ENCODE assay signal across 18 cellular contexts in genomic region chr2:211836409-211836808, GRCh38.
DNase-seq lines count a peak whose midpoint lies in the region; ATAC-seq and TF ChIP-seq lines count a peak whose summit lies in the region.
"Had no signal": no experiment of that assay in that cellular context is flagged by ENCODE, and none has a peak within 500 bp of the region (broad histone marks: within the 10 kb centered on the region; RNA-seq: fewer than 3 reads in every experiment).

No MANE protein-coding gene starts in this region.

- in situ Hi-C loops in GM13977 (cut with MboI; ENCODE audit: low pct_unique_long_range_greater_than_20kb, low sequenced_read_pairs, unreplicated experiment) = no loop called here

- H3K4me1 Mint-ChIP-seq in natural killer cell treated with Interleukin-12 subunit alpha and Interleukin-12 subunit beta and Interleukin-15 and Interleukin-18, amount 100 ng/mL, for 72 hours (ENCODE audit: low read depth in 2 of 2) = no peaks in the 10 kb centered on the region
- H3K4me1 Mint-ChIP-seq: activated CD4-positive, alpha-beta memory T cell treated with anti-CD3 and anti-CD28 coated beads, Interleukin-2, amount 10 ng/mL, durations not matched to agents 7 days and 5 days; nephron had no signal

- no peak overlapping the region for H3K4me3 Mint-ChIP-seq in natural killer cell treated with Interleukin-12 subunit alpha and Interleukin-12 subunit beta and Interleukin-15 and Interleukin-18, amount 100 ng/mL, for 72 hours
- H3K4me3 Mint-ChIP-seq: activated CD4-positive, alpha-beta memory T cell treated with anti-CD3 and anti-CD28 coated beads, Interleukin-2, amount 10 ng/mL, durations not matched to agents 7 days and 5 days; activated naive CD8-positive, alpha-beta T cell; nephron had no signal

- ATAC-seq in GM18868 (IDR thresholded peaks at IDR 0.05; ENCODE audit: unreplicated experiment) (peak; percentile 39), omental fat pad (ENCODE audit: low FRiP score) (no peak), GM19351 (IDR thresholded peaks at IDR 0.05; ENCODE audit: unreplicated experiment) (no peak)
- no peak for ATAC-seq in natural killer cell treated with Interleukin-12 subunit alpha and Interleukin-12 subunit beta and Interleukin-15 and Interleukin-18, amount 100 ng/mL, for 72 hours
- ATAC-seq: Right ventricle myocardium inferior had no signal

- no peaks in the 10 kb centered on the region for H3K27me3 Mint-ChIP-seq in natural killer cell treated with Interleukin-12 subunit alpha and Interleukin-12 subunit beta and Interleukin-15 and Interleukin-18, amount 100 ng/mL, for 72 hours
- H3K27me3 Mint-ChIP-seq: activated CD4-positive, alpha-beta memory T cell treated with anti-CD3 and anti-CD28 coated beads, Interleukin-2, amount 10 ng/mL, durations not matched to agents 7 days and 5 days; activated naive CD8-positive, alpha-beta T cell had no signal

- no peak overlapping the region for H3K27ac Mint-ChIP-seq in natural killer cell treated with Interleukin-12 subunit alpha and Interleukin-12 subunit beta and Interleukin-15 and Interleukin-18, amount 100 ng/mL, for 72 hours
- H3K27ac Mint-ChIP-seq: activated CD4-positive, alpha-beta memory T cell treated with anti-CD3 and anti-CD28 coated beads, Interleukin-2, amount 10 ng/mL, durations not matched to agents 7 days and 5 days; activated naive CD8-positive, alpha-beta T cell; nephron had no signal

- no peaks in the 10 kb centered on the region for H3K36me3 Mint-ChIP-seq in natural killer cell treated with Interleukin-12 subunit alpha and Interleukin-12 subunit beta and Interleukin-15 and Interleukin-18, amount 100 ng/mL, for 72 hours
- H3K36me3 Mint-ChIP-seq: activated naive CD8-positive, alpha-beta T cell had no signal

- TF ChIP-seq CTCF in omental fat pad (IDR thresholded peaks at IDR 0.05) = no peak
- TF ChIP-seq CTCF in GM13977 (IDR thresholded peaks at IDR 0.05; ENCODE audit: extremely low read depth, insufficient read depth, missing control alignments) = no peak

- peaks cover 6% of the 10 kb centered on the region for H3K9me3 Mint-ChIP-seq in natural killer cell treated with Interleukin-12 subunit alpha and Interleukin-12 subunit beta and Interleukin-15 and Interleukin-18, amount 100 ng/mL, for 72 hours
- H3K9me3 Mint-ChIP-seq: nephron had no signal

- DNase-seq in NCI-H1417 treated with DMSO at 0.1 percent for 48 hours (lab: John Stamatoyannopoulos, UW) (peak; percentile 39), NCI-H510A treated with DMSO at 0.1 percent for 48 hours (lab: John Stamatoyannopoulos, UW) (peak; percentile 92), kidney tubule cell (ENCODE audit: low spot score) (peak; percentile 28), omental fat pad (ENCODE audit: low spot score) (no peak), GM13977 (ENCODE audit: low spot score) (no peak)
- no peak for DNase-seq in natural killer cell treated with Interleukin-12 subunit alpha and Interleukin-12 subunit beta and Interleukin-15 and Interleukin-18, amount 100 ng/mL, for 72 hours (ENCODE audit: low spot score)
- DNase-seq: activated CD4-positive, alpha-beta memory T cell treated with anti-CD3 and anti-CD28 coated beads, Interleukin-2, amount 10 ng/mL, durations not matched to agents 7 days and 5 days; activated T-cell treated with anti-CD3 and anti-CD28 coated beads, Interleukin-2, amount 50 U/mL, for 48 hours; Karpas-422; kidney glomerular epithelial cell; stimulated activated CD8-positive, alpha-beta memory T cell treated with anti-CD3 and anti-CD28 coated beads, Interleukin-4, amount 100 ng/mL, for 48 hours; substantia nigra; uterus had no signal

Comparison
In these comparisons a context has a peak if more than half of its experiments do, and no peak if none do; other contexts are left out.
1. DNase-seq: peak in NCI-H1417 treated with DMSO at 0.1 percent for 48 hours (single experiment), NCI-H510A treated with DMSO at 0.1 percent for 48 hours (single experiment) and kidney tubule cell (single experiment); none in omental fat pad (single experiment), natural killer cell treated with Interleukin-12 subunit alpha and Interleukin-12 subunit beta and Interleukin-15 and Interleukin-18, amount 100 ng/mL, for 72 hours (single experiment) and GM13977 (single experiment).